1 cellular context compared by ENCODE assay signal in genomic region chr5:107147584-107147983, GRCh38.
TF ChIP-seq lines count a peak whose summit lies in the region.

No MANE protein-coding gene starts in this region.

TF ChIP-seq in H1, 55 proteins besides CTCF, POLR2A, EP300 and RAD21 (continued from another document):
- no peak for TF ChIP-seq TCF12 (IDR thresholded peaks at IDR 0.05; ENCODE audit: low read depth, low read length)
TF ChIP-seq in H1: peak in this region for 0.
